17 cellular contexts compared by ENCODE assay signal in the genomic region with DNA sequence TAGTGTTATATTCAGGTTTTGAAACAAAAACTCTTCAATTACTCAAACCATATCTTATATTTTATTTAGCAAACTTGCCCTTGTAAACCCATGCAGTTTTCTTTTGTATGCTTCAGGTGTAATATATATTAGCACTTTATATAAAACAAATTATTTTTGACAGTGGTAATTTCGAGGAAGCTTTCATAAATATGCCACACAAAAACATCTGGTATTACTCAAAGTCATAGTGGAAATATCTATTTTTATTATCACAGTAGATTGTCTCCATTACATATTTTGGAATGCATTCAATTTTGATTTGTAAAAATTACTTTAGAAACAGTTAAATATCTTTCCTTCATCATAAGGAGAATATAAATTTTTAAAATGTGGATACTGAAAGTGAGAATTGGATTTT.
"Had no signal": no experiment of that assay in that cellular context is flagged by ENCODE, and none has a peak within 500 bp of the region (broad histone marks: within the 10 kb centered on the region; RNA-seq: fewer than 3 reads in every experiment).

No MANE protein-coding gene starts in this region.

- H3K27ac ChIP-seq: epithelial cell of prostate, heart left ventricle, psoas muscle, right lobe of liver, suprapubic skin, tibial artery, upper lobe of left lung had no signal

- H3K4me1 ChIP-seq: psoas muscle, upper lobe of left lung, uterus had no signal

- H3K9me3 ChIP-seq: esophagus squamous epithelium, psoas muscle, right lobe of liver, suprapubic skin, tibial artery, upper lobe of left lung, uterus had no signal

- H3K36me3 ChIP-seq: esophagus squamous epithelium, heart left ventricle, right lobe of liver, suprapubic skin, tibial artery, upper lobe of left lung, uterus had no signal

- H3K4me3 ChIP-seq: esophagus squamous epithelium, heart left ventricle, lung, psoas muscle, right lobe of liver, suprapubic skin, tibial artery, upper lobe of left lung, uterus had no signal

- DNase-seq: effector memory CD8-positive, alpha-beta T cell; esophagus squamous epithelium; heart left ventricle; left colon; left ventricle myocardium superior; naive B cell; psoas muscle; retina; right lobe of liver; stimulated activated CD4-positive, alpha-beta T cell treated with anti-CD3 and anti-CD28 coated beads, Interleukin-2, amount 100 ng/mL, for 24 hours; stimulated activated naive CD4-positive, alpha-beta T cell treated with Interleukin-2 at 50 U/mL for 16 hours; tibial artery; upper lobe of left lung; uterus had no signal

- ATAC-seq: effector memory CD8-positive, alpha-beta T cell; left colon; left ventricle myocardium superior; psoas muscle; right lobe of liver had no signal

- H3K27me3 ChIP-seq: esophagus squamous epithelium, heart left ventricle, right lobe of liver, suprapubic skin, tibial artery, upper lobe of left lung, uterus had no signal
